ENCODE assay signal across 18 cellular contexts in the genomic region with DNA sequence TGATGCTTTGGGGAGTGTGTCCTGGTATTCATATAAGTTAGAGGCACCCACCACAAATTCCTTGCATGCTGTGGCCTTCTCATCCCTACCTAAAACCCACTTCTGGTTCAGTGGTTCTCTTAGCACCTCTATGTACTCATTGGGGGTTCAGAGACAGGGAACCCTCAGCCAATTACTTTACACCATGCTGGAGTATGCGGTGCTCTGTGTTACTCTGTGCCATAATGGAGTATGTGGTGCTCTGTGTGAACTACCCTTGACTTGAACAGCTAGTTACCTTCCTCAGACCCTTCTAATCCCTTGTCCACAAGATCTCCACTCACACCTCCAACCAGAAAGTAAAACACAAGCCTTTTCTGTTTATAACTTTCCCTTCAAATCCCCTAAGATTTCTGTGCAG.
"Had no signal": no experiment of that assay in that cellular context is flagged by ENCODE, and none has a peak within 500 bp of the region (broad histone marks: within the 10 kb centered on the region; RNA-seq: fewer than 3 reads in every experiment).

No MANE protein-coding gene starts in this region.

- H3K4me1 ChIP-seq: left ventricle myocardium inferior, right atrium auricular region, sigmoid colon had no signal

- ATAC-seq: esophagus mucosa; naive thymus-derived CD4-positive, alpha-beta T cell had no signal

- H3K9me3 ChIP-seq: heart left ventricle, left ventricle myocardium inferior, right atrium auricular region, sigmoid colon had no signal

- H3K36me3 ChIP-seq: heart left ventricle, left ventricle myocardium inferior, right atrium auricular region, sigmoid colon had no signal

- H3K27ac ChIP-seq: coronary artery, left ventricle myocardium inferior, right atrium auricular region, sigmoid colon had no signal

- H3K27me3 ChIP-seq: heart left ventricle, right atrium auricular region, sigmoid colon had no signal

- FAIRE-seq: frontal cortex had no signal

- H3K4me3 ChIP-seq: coronary artery, heart left ventricle, left ventricle myocardium inferior, right atrium auricular region, sigmoid colon, skin epidermis had no signal

- DNase-seq: effector CD8-positive, alpha-beta T cell; heart left ventricle; hypothalamus; islet precursor cell; left ventricle myocardium inferior; mesendoderm; naive thymus-derived CD4-positive, alpha-beta T cell; nephron progenitor cell; sigmoid colon; stimulated activated CD4-positive, alpha-beta T cell treated with anti-CD3 and anti-CD28 coated beads, Interleukin-2, amount 100 ng/mL, for 24 hours; stimulated activated CD4-positive, alpha-beta T cell treated with anti-CD3 and anti-CD28 coated beads, Interleukin-4, amount 100 ng/mL, for 4 hours; stimulated activated naive CD4-positive, alpha-beta T cell treated with Interleukin-2 at 50 U/mL for 16 hours; trophoblast cell had no signal
